Comparison of ENCODE assay signal across 21 cellular contexts in genomic region chr18:13445241-13445897, GRCh38.
DNase-seq lines count a peak whose midpoint lies in the region; ATAC-seq, FAIRE-seq and TF ChIP-seq lines count a peak whose summit lies in the region.
"Had no signal": no experiment of that assay in that cellular context is flagged by ENCODE, and none has a peak within 500 bp of the region (broad histone marks: within the 10 kb centered on the region; RNA-seq: fewer than 3 reads in every experiment).

No MANE protein-coding gene starts in this region.

- H3K9ac ChIP-seq in HepG2 (ENCODE audit: insufficient read depth, low read depth, low read length): no peak overlapping the region; the same call in 1 of the 2 replicates
- H3K9ac ChIP-seq in GM12878 (ENCODE audit: control insufficient read depth, insufficient read depth, low read length): no peak overlapping the region
- no peak overlapping the region for H3K9ac ChIP-seq in trophoblast cell (ENCODE audit: low read length)

- SMC1A ChIA-PET in GM12878 (lab: Charles Lee; ENCODE audit: uncharacterized antibody, unreplicated experiment): no interaction called here

- no peak overlapping the region for H2BK5ac ChIP-seq in trophoblast cell (ENCODE audit: low read depth, low read length, poor library complexity)

- TF ChIP-seq EP300 in HepG2 (IDR thresholded peaks at IDR 0.05; ENCODE audit: low read depth in 2 of 2, low read length in 2 of 2) (no peak), HepG2 (CRISPR knock-in tag; IDR thresholded peaks at IDR 0.05; ENCODE audit: borderline replicate concordance) (no peak), GM12878 (IDR thresholded peaks at IDR 0.05; ENCODE audit: borderline replicate concordance in 1 of 2, control insufficient read depth in 1 of 2, low read depth in 2 of 2, low read length in 2 of 2) (no peak)

- H2BK120ac ChIP-seq in trophoblast cell (ENCODE audit: insufficient read depth, low read length, poor library complexity): no peak overlapping the region

- H3K4ac ChIP-seq in trophoblast cell (ENCODE audit: low read depth, low read length): no peak overlapping the region

- intact Hi-C loops in HepG2 (cut with micrococcal nuclease; ENCODE audit: unreplicated experiment) (loop anchor here (10.0 kb wide), 1 partner anchor 231 kb away; the partner anchor contains the start of gene LDLRAD4), right lobe of liver (cut with DNase I) (no loop called here), GM12878 (cut with micrococcal nuclease; ENCODE audit: unreplicated experiment) (no loop called here), lower lobe of right lung (cut with DNase I) (no loop called here)

- TF ChIP-seq RAD21 in HepG2 (CRISPR knock-in tag; IDR thresholded peaks at IDR 0.05) (no peak), GM12878 (IDR thresholded peaks at IDR 0.05; ENCODE audit: insufficient read depth, low read depth, low read length) (no peak)

- H3K4me2 ChIP-seq in HepG2 (ENCODE audit: low read depth, low read length) (peak overlapping the region; percentile 33), GM12878 (ENCODE audit: control insufficient read depth, insufficient read depth) (no peak overlapping the region), trophoblast cell (ENCODE audit: low read length) (no peak overlapping the region)
- H3K4me2 ChIP-seq: GM23338 had no signal

- TF ChIP-seq POLR2A in HepG2 (IDR thresholded peaks at IDR 0.05; ENCODE audit: insufficient read depth in 1 of 2, low read depth in 2 of 2, low read length in 2 of 2): no peak
- no peak for TF ChIP-seq POLR2A in right lobe of liver (IDR thresholded peaks at IDR 0.05)
- TF ChIP-seq POLR2A in GM12878 (IDR thresholded peaks at IDR 0.05; ENCODE audit: low read depth, low read length): no peak

- H3K18ac ChIP-seq in trophoblast cell (ENCODE audit: low read length): no peak overlapping the region

- in situ Hi-C loops in HepG2 (cut with HindIII; ENCODE audit: extremely low pct_ligation_motif_present, low pct_unique_long_range_greater_than_20kb): no loop called here
- in situ Hi-C loops in GM12878 (cut with MboI): no loop called here

- no peak overlapping the region for H2AFZ ChIP-seq in HepG2 (ENCODE audit: low read length)
- no peak overlapping the region for H2AFZ ChIP-seq in GM12878 (ENCODE audit: control insufficient read depth, low read depth, low read length)
- H2AFZ ChIP-seq in trophoblast cell (ENCODE audit: insufficient read depth, low read length, poor library complexity): no peak overlapping the region
- H2AFZ ChIP-seq: GM23338 had no signal

- H3K4me1 ChIP-seq in HepG2 (ENCODE audit: insufficient read depth, low read length) (peaks cover 54% of the 10 kb centered on the region), right lobe of liver (peaks cover 0 to 14% (median 6%) of the 10 kb centered on the region in 4 donors), GM12878 (ENCODE audit: control insufficient read depth, insufficient read depth, low read length) (peaks cover under 1% of the 10 kb centered on the region), trophoblast cell (ENCODE audit: control insufficient read depth in 1 of 2, insufficient read depth in 2 of 2, low read length in 2 of 2) (peaks cover 2 to 5% of the 10 kb centered on the region in 2 experiments), lower lobe of right lung (peaks cover 7% of the 10 kb centered on the region)

- H3K36me3 ChIP-seq in HepG2 (replicated peaks in 1 of 2; ENCODE audit: control insufficient read depth in 1 of 2, insufficient read depth in 2 of 2, low read length in 2 of 2) (no peaks in the 10 kb centered on the region), right lobe of liver (no peaks in the 10 kb centered on the region), GM12878 (ENCODE audit: control insufficient read depth in 2 of 2, insufficient read depth in 2 of 2, low read length in 1 of 2) (no peaks in the 10 kb centered on the region), trophoblast cell (ENCODE audit: control insufficient read depth in 1 of 2, insufficient read depth in 2 of 2, low read length in 2 of 2) (no peaks in the 10 kb centered on the region), lower lobe of right lung (no peaks in the 10 kb centered on the region)

- BruUV-seq in HepG2 (replicated peaks; lab: Mats Ljungman, UMichigan) (no TSS peak), GM12878 (replicated peaks; lab: Mats Ljungman, UMichigan) (no TSS peak)

- H3K14ac ChIP-seq in trophoblast cell (ENCODE audit: low read length): no peak overlapping the region

- H3K9me3 ChIP-seq in HepG2 (ENCODE audit: low read length) (no peaks in the 10 kb centered on the region), right lobe of liver (no peaks in the 10 kb centered on the region), GM12878 (replicated peaks; ENCODE audit: control insufficient read depth, insufficient read depth, low read length) (no peaks in the 10 kb centered on the region), trophoblast cell (ENCODE audit: insufficient read depth, low read depth, low read length) (peaks cover 3% of the 10 kb centered on the region), lower lobe of right lung (no peaks in the 10 kb centered on the region)

- CTCF ChIA-PET in HepG2 (lab: Yijun Ruan, JAX; ENCODE audit: low intra/inter-chr PET ratio, low total read pairs): no interaction called here
- CTCF ChIA-PET in GM12878 (lab: Yijun Ruan, JAX): no interaction called here

- TF ChIP-seq CTCF in HepG2 (CRISPR knock-in tag; IDR thresholded peaks at IDR 0.05): no peak
- TF ChIP-seq CTCF in right lobe of liver (IDR thresholded peaks at IDR 0.05): no peak
- TF ChIP-seq CTCF in GM12878 (IDR thresholded peaks at IDR 0.05 in 2 of 3, conservative IDR thresholded peaks at IDR 0.05 in 1 of 3; ENCODE audit: control insufficient read depth in 2 of 3, extremely low read depth in 1 of 3, insufficient read depth in 1 of 3, low read depth in 3 of 3, low read length in 3 of 3): no peak
- no peak for TF ChIP-seq CTCF in lower lobe of right lung (IDR thresholded peaks at IDR 0.05)

- H2AK5ac ChIP-seq in trophoblast cell (ENCODE audit: low read length): no peak overlapping the region

- peak overlapping the region in 1 of 3 experiments; percentile 31; a peak in 1 of 6 replicates for H3K4me3 ChIP-seq in HepG2 (replicated peaks in 1 of 3; ENCODE audit: insufficient read depth in 1 of 3, low read depth in 2 of 3, low read length in 3 of 3)
- H3K4me3 ChIP-seq in right lobe of liver: no peak overlapping the region
- H3K4me3 ChIP-seq in GM12878: no peak overlapping the region
- peak overlapping the region; percentile 58 for H3K4me3 ChIP-seq in trophoblast cell (ENCODE audit: low read depth, low read length)
- no peak overlapping the region for H3K4me3 ChIP-seq in lower lobe of right lung
- H3K4me3 ChIP-seq: GM23338, SK-N-MC had no signal

- H4K20me1 ChIP-seq in HepG2 (ENCODE audit: insufficient read depth, low read length): no peaks in the 10 kb centered on the region
- no peaks in the 10 kb centered on the region for H4K20me1 ChIP-seq in GM12878 (ENCODE audit: control insufficient read depth, insufficient read depth)

- WGBS in HepG2 (ENCODE audit: low lambda C conversion rate): 81% methylated on average over 6 of the region's 6 CpGs
- WGBS in right lobe of liver (ENCODE audit: insufficient coverage, low coverage, low lambda C conversion rate, missing lambda C conversion rate): 78% methylated on average over 5 of the region's 6 CpGs
- 17% methylated on average over 6 of the region's 6 CpGs for WGBS in GM12878 (ENCODE audit: insufficient coverage, insufficient replicate concordance, low lambda C conversion rate, missing lambda C conversion rate)
- no CpG with 5 or more reads among the region's 6 CpGs for WGBS in trophoblast cell (ENCODE audit: extremely low coverage, insufficient coverage, insufficient read length)

- DNase-seq in HepG2 (ENCODE audit: low spot score): no peak
- DNase-seq in right lobe of liver: no peak
- DNase-seq in GM12878 (ENCODE audit: low read depth, low spot score): no peak
- DNase-seq in trophoblast cell: no peak
- DNase-seq in retina: no peak
- no peak for DNase-seq in lower lobe of right lung
- DNase-seq: CD8-positive, alpha-beta memory T cell; Karpas-422; NCI-H1417 treated with DMSO at 0.1 percent for 48 hours; NCI-H187 treated with DMSO at 0.1 percent for 48 hours; NCI-H226; NCI-H524; NCI-H82; SHP77 had no signal

- H3K79me1 ChIP-seq in trophoblast cell (ENCODE audit: low read length): no peaks in the 10 kb centered on the region

- no peak overlapping the region for H2BK12ac ChIP-seq in trophoblast cell (ENCODE audit: low read length)

- ATAC-seq in HepG2 (no peak), right lobe of liver (no peak), GM12878 (no peak), HG02642 (IDR thresholded peaks at IDR 0.05; ENCODE audit: poor library complexity, unreplicated experiment) (no peak), lower lobe of right lung (no peak), GM18520 (IDR thresholded peaks at IDR 0.05; ENCODE audit: unreplicated experiment) (no peak)
- ATAC-seq: GM23338 had no signal

- H3K27me3 ChIP-seq in HepG2 (ENCODE audit: control insufficient read depth in 1 of 2, insufficient read depth in 2 of 2, low read length in 2 of 2) (no peaks in the 10 kb centered on the region), right lobe of liver (no peaks in the 10 kb centered on the region), GM12878 (replicated peaks in 1 of 2; ENCODE audit: control insufficient read depth in 2 of 2, insufficient read depth in 2 of 2, low read length in 1 of 2) (no peaks in the 10 kb centered on the region; a peak in 1 of 4 replicates), trophoblast cell (ENCODE audit: insufficient read depth, low read length) (no peaks in the 10 kb centered on the region), lower lobe of right lung (ENCODE audit: low read depth) (no peaks in the 10 kb centered on the region)

- H3K79me2 ChIP-seq in HepG2 (ENCODE audit: insufficient read depth, low read length) (no peaks in the 10 kb centered on the region), GM12878 (ENCODE audit: control insufficient read depth, insufficient read depth, low read length) (no peaks in the 10 kb centered on the region), trophoblast cell (ENCODE audit: control insufficient read depth, insufficient read depth, low read length, poor library complexity) (no peaks in the 10 kb centered on the region)

- RAD21 ChIA-PET in GM12878 (lab: Charles Lee; ENCODE audit: unreplicated experiment): no interaction called here

- POLR2A ChIA-PET in HepG2 (lab: Yijun Ruan, JAX): no interaction called here
- POLR2A ChIA-PET in GM12878 (lab: Charles Lee): no interaction called here

- H4K91ac ChIP-seq in trophoblast cell (ENCODE audit: low read depth, low read length): no peak overlapping the region

- peak; percentile 70 for FAIRE-seq in HepG2 (lab: Jason Lieb, UNC)
- FAIRE-seq in GM12878 (lab: Jason Lieb, UNC): no peak
- FAIRE-seq: A204.1, G401.6, GM19239 had no signal

- H3K23ac ChIP-seq in trophoblast cell (ENCODE audit: low read length): no peak overlapping the region

- no peak overlapping the region for H4K12ac ChIP-seq in trophoblast cell (ENCODE audit: low read depth, low read length)

- no peak overlapping the region for H4K8ac ChIP-seq in trophoblast cell (ENCODE audit: low read depth, low read length)

- H3K27ac ChIP-seq in HepG2 (ENCODE audit: extremely low read length, insufficient read depth, low read length) (peak overlapping the region; percentile 29), right lobe of liver (no peak overlapping the region), GM12878 (ENCODE audit: control insufficient read depth, insufficient read depth) (no peak overlapping the region), trophoblast cell (ENCODE audit: low read depth, low read length) (no peak overlapping the region), lower lobe of right lung (no peak overlapping the region)
- H3K27ac ChIP-seq: SK-N-MC had no signal

Comparison
In these comparisons a context has a peak if more than half of its experiments do, and no peak if none do; other contexts are left out.
1. Of the 75 proteins assayed by ChIP-seq in both HepG2 and GM12878: peak only in HepG2: RAD51 and ZNF207; only in GM12878: BCL3 and PBX3; in both: none; in neither: 71.